7 cellular contexts compared by ENCODE assay signal in genomic region chr5:177311723-177312648, GRCh38. TPM values are rescaled to one million over a fixed set of nuclear protein-coding genes. Genes with fewer than 3 reads are reported as not detected.
A peak's percentile ranks its signal among the peaks of the same experiment; 100 is the strongest.
DNase-seq lines count a peak whose midpoint lies in the region; ATAC-seq lines count a peak whose summit lies in the region.

Gene MXD3 (minus strand): TSS chr5:177311898. CDS start chr5:177311830, 68 bp downstream.

- DNase-seq in NCI-H2029 (lab: John Stamatoyannopoulos, UW) (peak; percentile 98), anterior cingulate cortex (lab: John Stamatoyannopoulos, UW) (peak in 57 of 58 donors; percentile 6 to 94 (median 85)), hepatic stellate cell (ENCODE audit: low spot score) (peak; percentile 99), retina (peak; percentile 94)

- ATAC-seq in GM18511 (IDR thresholded peaks at IDR 0.05; ENCODE audit: unreplicated experiment) (peak; percentile 77), HG02981 (IDR thresholded peaks at IDR 0.05; ENCODE audit: unreplicated experiment) (peak; percentile 70)

- intact Hi-C loops in T-helper 2 cell treated with Interferon-gamma antibody and Interleukin-4, amounts not matched to agents 100 ng/mL and 5 ng/mL, for 36 hours (cut with micrococcal nuclease) = loop anchor here (1.0 to 2.0 kb wide), 6 partner anchors 9 to 665 kb away; partner anchors contain the start of genes GRK6, LMAN2, PDLIM7 and PRELID1

RNA-seq across cellular contexts. Expression of gene MXD3, which starts in this region (rescaled TPM):
- 49.7 and 52.2 TPM in 2 replicates for total RNA-seq in T-helper 2 cell treated with Interferon-gamma antibody and Interleukin-4, amounts not matched to agents 100 ng/mL and 5 ng/mL, for 36 hours

Comparison
In these comparisons a context has a peak if more than half of its experiments do, and no peak if none do; other contexts are left out.
1. Peak in every context shown above with its lines: DNase-seq and ATAC-seq.